ENCODE assay signal across 31 cellular contexts in the genomic region with DNA sequence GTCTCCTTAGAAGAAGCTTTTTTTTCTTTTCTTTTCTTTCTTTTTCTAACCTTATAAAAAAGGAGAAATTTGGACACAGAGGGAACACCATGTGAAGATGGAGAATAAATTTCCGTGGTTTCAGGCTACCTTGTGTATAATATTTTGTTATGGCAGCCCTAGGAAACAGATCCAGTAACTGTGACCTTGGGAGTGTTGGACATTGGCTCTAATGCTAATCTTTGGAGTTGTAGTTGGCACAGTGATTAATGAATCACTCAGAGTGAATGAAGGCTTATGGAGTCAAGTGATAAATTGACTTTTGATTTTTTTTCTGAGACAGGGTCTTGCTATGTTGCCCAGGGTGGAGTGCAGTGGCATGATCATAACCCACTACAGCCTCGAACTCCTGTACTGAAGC. TPM values are rescaled to one million over a fixed set of nuclear protein-coding genes. Genes with fewer than 3 reads are reported as not detected.
DNase-seq lines count a peak whose midpoint lies in the region; ATAC-seq, FAIRE-seq and TF ChIP-seq lines count a peak whose summit lies in the region.
"Had no signal": no experiment of that assay in that cellular context is flagged by ENCODE, and none has a peak within 500 bp of the region (broad histone marks: within the 10 kb centered on the region; RNA-seq: fewer than 3 reads in every experiment).

No MANE protein-coding gene starts in this region.

- H3F3A ChIP-seq in GM23338 (replicated peaks; ENCODE audit: low read depth), result no peaks in the 10 kb centered on the region

- TF ChIP-seq RAD21 in K562 (CRISPR knock-in tag; conservative IDR thresholded peaks at IDR 0.05 in 1 of 2, IDR thresholded peaks at IDR 0.05 in 1 of 2), result no peak

- H3K4me3 ChIP-seq in K562 (no peak overlapping the region), body of pancreas (no peak overlapping the region), pancreas (no peak overlapping the region), GM23338 (no peak overlapping the region)
- H3K4me3 ChIP-seq: BLaER1, GM12878 had no signal

- no peaks in the 10 kb centered on the region for H3K9me2 ChIP-seq in GM23338 (ENCODE audit: insufficient read depth)

- CTCF ChIA-PET in K562 (lab: Yijun Ruan, JAX; ENCODE audit: low intra/inter-chr PET ratio), result no interaction called here

- H3K9ac ChIP-seq in K562 (ENCODE audit: insufficient read depth in 1 of 2, low read depth in 2 of 2, low read length in 2 of 2), result no peak overlapping the region
- H3K9ac ChIP-seq: BLaER1 had no signal

- POLR2A ChIA-PET in K562 (lab: Yijun Ruan, JAX), result interaction anchor here (0.6 kb wide), 1 partner anchor 29 kb away, joined by 3 read pairs; no protein-coding TSS in a partner anchor

- FAIRE-seq in K562 (lab: Jason Lieb, UNC), result no peak
- FAIRE-seq in pancreas (lab: Jason Lieb, UNC), result no peak
- FAIRE-seq: A204.1, GM12878, GM12892, GM18507 had no signal

- H3K27me3 Mint-ChIP-seq in GM23338 (ENCODE audit: insufficient read depth, low read depth, poor library complexity), result no peaks in the 10 kb centered on the region

- H3K4me1 Mint-ChIP-seq in GM23338, result peaks cover 9% of the 10 kb centered on the region; the same call in 2 of the 3 replicates
- H3K4me1 Mint-ChIP-seq: CD4-positive, alpha-beta memory T cell; CD8-positive, alpha-beta memory T cell had no signal

- H3K27me3 ChIP-seq in K562 (ENCODE audit: control insufficient read depth in 2 of 2, insufficient read depth in 2 of 2, low read length in 2 of 2), result peaks cover 0 to 8% of the 10 kb centered on the region in 2 experiments; a peak in 3 of 5 replicates
- H3K27me3 ChIP-seq in body of pancreas, result no peaks in the 10 kb centered on the region
- H3K27me3 ChIP-seq in pancreas, result no peaks in the 10 kb centered on the region
- H3K27me3 ChIP-seq in GM23338 (ENCODE audit: insufficient read depth), result no peaks in the 10 kb centered on the region
- H3K27me3 ChIP-seq: BE2C, BLaER1 had no signal

- 0 out of 3 replicates have a peak, but pooled peaks cover under 1% of the 10 kb centered on the region for H3K36me3 Mint-ChIP-seq in GM23338 (ENCODE audit: low read depth)
- H3K36me3 Mint-ChIP-seq: CD4-positive, alpha-beta memory T cell; CD4-positive, CD25-positive, alpha-beta regulatory T cell; CD8-positive, alpha-beta memory T cell had no signal

- H4K20me1 ChIP-seq in K562 (replicated peaks; ENCODE audit: control insufficient read depth, insufficient read depth, low read length), result no peaks in the 10 kb centered on the region
- no peaks in the 10 kb centered on the region for H4K20me1 ChIP-seq in GM23338 (replicated peaks; ENCODE audit: insufficient read depth)
- H4K20me1 ChIP-seq: BLaER1 had no signal

- no peak for TF ChIP-seq POLR2A in K562 (conservative IDR thresholded peaks at IDR 0.05)
- no peak for TF ChIP-seq POLR2A in body of pancreas (IDR thresholded peaks at IDR 0.05)

- H3K4me2 ChIP-seq in K562 (ENCODE audit: insufficient read depth, low read length) (no peak overlapping the region), GM23338 (no peak overlapping the region)
- H3K4me2 ChIP-seq: BLaER1 had no signal

- H3K9me1 ChIP-seq in K562 (ENCODE audit: control insufficient read depth, insufficient read depth, low read length), result no peaks in the 10 kb centered on the region

- DNase-seq in K562 (ENCODE audit: extremely low read depth in 1 of 4, low spot score in 3 of 4), result no peak
- DNase-seq in body of pancreas, result no peak
- DNase-seq in pancreas, result no peak
- DNase-seq in posterior vena cava (ENCODE audit: low spot score), result no peak
- DNase-seq in GM23338 (ENCODE audit: low spot score), result no peak
- DNase-seq: 8988T; ACHN; BE2C; C1 segment of cervical spinal cord; CD4-positive, alpha-beta memory T cell; CD4-positive, CD25-positive, alpha-beta regulatory T cell; CD8-positive, alpha-beta memory T cell; COR-L47; DMS 273 treated with DMSO at 0.1 percent for 48 hours; DMS153; DMS53; DMS79; DND-41; EL; GDM1 had no signal

- BruUV-seq in K562 (replicated peaks; lab: Mats Ljungman, UMichigan), result no TSS peak

- intact Hi-C loops in K562 (cut with micrococcal nuclease) (no loop called here), body of pancreas (cut with DNase I) (no loop called here), pancreas (cut with DNase I) (no loop called here), posterior vena cava (cut with DNase I) (no loop called here)

- WGBS in K562 (ENCODE audit: insufficient coverage, low coverage, missing lambda C conversion rate), result 0% methylated on average over 2 of the region's 2 CpGs
- 54 to 57% methylated on average over 2 of the region's 2 CpGs for WGBS in body of pancreas, 2 donors
- 56 to 78% methylated on average over 2 of the region's 2 CpGs for WGBS in pancreas, 2 donors

- no peak overlapping the region for H3K4me3 Mint-ChIP-seq in GM23338
- H3K4me3 Mint-ChIP-seq: CD4-positive, alpha-beta memory T cell; CD4-positive, CD25-positive, alpha-beta regulatory T cell; CD8-positive, alpha-beta memory T cell had no signal

- H3K9me3 ChIP-seq in K562 (replicated peaks; ENCODE audit: control insufficient read depth, insufficient read depth, low read depth, low read length) (no peaks in the 10 kb centered on the region), body of pancreas (no peaks in the 10 kb centered on the region), pancreas (no peaks in the 10 kb centered on the region)
- H3K9me3 ChIP-seq: BE2C, BLaER1 had no signal

- no peak for TF ChIP-seq CTCF in K562 (IDR thresholded peaks at IDR 0.05 in 2 of 3, conservative IDR thresholded peaks at IDR 0.05 in 1 of 3; ENCODE audit: insufficient read depth in 2 of 3, low read depth in 1 of 3, low read length in 3 of 3)
- TF ChIP-seq CTCF in body of pancreas (IDR thresholded peaks at IDR 0.05), result no peak
- TF ChIP-seq CTCF in pancreas (IDR thresholded peaks at IDR 0.05), result no peak
- no peak for TF ChIP-seq CTCF in GM23338 (conservative IDR thresholded peaks at IDR 0.05; ENCODE audit: low read depth in 2 of 2)

- ATAC-seq in K562 (no peak), body of pancreas (peak; percentile 27), pancreas (peak; percentile 48 to 78 (median 59)), GM19455 (IDR thresholded peaks at IDR 0.05; ENCODE audit: unreplicated experiment) (no peak), GM23338 (no peak)
- ATAC-seq: GM12878 had no signal

- H3K79me2 ChIP-seq in K562 (ENCODE audit: control insufficient read depth, insufficient read depth, low read length) (no peaks in the 10 kb centered on the region), GM23338 (replicated peaks; ENCODE audit: insufficient read depth) (no peaks in the 10 kb centered on the region)

- in situ Hi-C loops in K562 (cut with MboI), result no loop called here

- H3K27ac ChIP-seq in K562 (ENCODE audit: extremely low read depth, low read depth, low read length) (no peak overlapping the region), body of pancreas (no peak overlapping the region), pancreas (no peak overlapping the region), GM23338 (ENCODE audit: low read depth) (no peak overlapping the region)
- H3K27ac ChIP-seq: BLaER1 had no signal

- H2AFZ ChIP-seq in K562 (ENCODE audit: low read depth, low read length) (no peak overlapping the region), GM23338 (no peak overlapping the region)

- H3K4me1 ChIP-seq in K562 (replicated peaks in 1 of 2; ENCODE audit: control insufficient read depth in 2 of 2, insufficient read depth in 2 of 2, low read length in 2 of 2) (no peaks in the 10 kb centered on the region), body of pancreas (no peaks in the 10 kb centered on the region), pancreas (no peaks in the 10 kb centered on the region), GM23338 (ENCODE audit: insufficient read depth) (peaks cover 7% of the 10 kb centered on the region; the same call in 1 of the 2 replicates)
- H3K4me1 ChIP-seq: BLaER1 had no signal

- no peak overlapping the region for H3K27ac Mint-ChIP-seq in GM23338
- H3K27ac Mint-ChIP-seq: CD14-positive monocyte; CD4-positive, alpha-beta memory T cell; CD4-positive, CD25-positive, alpha-beta regulatory T cell; CD8-positive, alpha-beta memory T cell had no signal

- no peaks in the 10 kb centered on the region for H3K36me3 ChIP-seq in K562 (ENCODE audit: control insufficient read depth, insufficient read depth, low read length)
- H3K36me3 ChIP-seq in body of pancreas (replicated peaks in 1 of 2; ENCODE audit: insufficient read depth in 1 of 2, low read depth in 2 of 2), result no peaks in the 10 kb centered on the region
- H3K36me3 ChIP-seq in pancreas, result no peaks in the 10 kb centered on the region
- no peaks in the 10 kb centered on the region for H3K36me3 ChIP-seq in GM23338 (ENCODE audit: insufficient read depth)
- H3K36me3 ChIP-seq: BE2C, BLaER1 had no signal

- TF ChIP-seq EP300 in K562 (IDR thresholded peaks at IDR 0.05; ENCODE audit: low read length), result no peak

- H3K9me3 Mint-ChIP-seq in GM23338, result peaks cover 1% of the 10 kb centered on the region
- H3K9me3 Mint-ChIP-seq: CD4-positive, alpha-beta memory T cell; CD8-positive, alpha-beta memory T cell had no signal

RNA-seq across cellular contexts. Expression of gene PHOX2A, which starts 15.5 kb away (rescaled TPM):
- total RNA-seq in K562 (2011; cell fraction: chromatin; rRNA removed; ENCODE audit: low replicate concordance), result not detected in 2 replicates
- not detected in 2 replicates for total RNA-seq in K562 (2011; cell fraction: nucleolus; rRNA removed)
- not detected in 2 replicates for total RNA-seq in K562 (2011; cell fraction: nucleoplasm; rRNA removed)
- total RNA-seq in K562 (2014; rRNA removed) (not detected in 2 replicates), K562 (2014; rRNA removed; fragmentation: Illumina TruSeq; extraction: Trizol) (not detected in 2 replicates), K562 (2015; rRNA removed; fragmentation: Illumina TruSeq; extraction: Trizol) (not detected in 2 replicates), K562 (2021) (not detected in 2 replicates), body of pancreas (not detected), pancreas (under 1 TPM in 1 of 6 donors, not detected in 5; 0.35 TPM), posterior vena cava (not detected)
- polyA plus RNA-seq in K562 (2011; rRNA removed) (not detected in 2 replicates), K562 (2014; fragmentation: Illumina TruSeq; extraction: Trizol) (not detected in 2 replicates), K562 (2014; fragmentation: Nextera tagmentation; extraction: Ambion mirVana) (not detected), K562 (2014; rRNA removed) (not detected in 2 replicates), pancreas (under 1 TPM in 1 of 2 donors, not detected in 1; 0.61 TPM), GM23338 (2016; fragmentation: Nextera tagmentation; extraction: Ambion mirVana) (0.23 and 0.31 TPM in 2 replicates)
- not detected in 2 replicates for polyA plus RNA-seq in K562 (2011; cell fraction: cytosol; rRNA removed)
- polyA plus RNA-seq in K562 (2011; cell fraction: nucleus; rRNA removed), result not detected in 2 replicates
- polyA plus RNA-seq in K562 (2012), result not detected in 2 replicates
- not detected in 2 replicates for polyA minus RNA-seq in K562 (2011; rRNA and poly(A)+ RNA removed)
- not detected in 2 replicates for polyA minus RNA-seq in K562 (2011; cell fraction: cytosol; rRNA and poly(A)+ RNA removed)
- polyA minus RNA-seq in K562 (2011; cell fraction: nucleus; rRNA and poly(A)+ RNA removed), result not detected in 2 replicates
- not detected in 2 replicates for total RNA-seq in GM23338 (2014; rRNA removed; shearing (Covaris generic))
- total RNA-seq: A673; CD4-positive, alpha-beta memory T cell; CD4-positive, CD25-positive, alpha-beta regulatory T cell; CD8-positive, alpha-beta memory T cell; Daoy; G401; GM12878 had no signal
- polyA plus RNA-seq: AG04450; CD14-positive monocyte; CD4-positive, alpha-beta memory T cell; CD4-positive, CD25-positive, alpha-beta regulatory T cell; CD8-positive, alpha-beta memory T cell; GM12878 had no signal

RNA-seq across cellular contexts. Expression of gene INPPL1, which starts 34.9 kb away (rescaled TPM):
- 549 and 1,360 TPM in 2 replicates for total RNA-seq in K562 (2011; cell fraction: chromatin; rRNA removed; ENCODE audit: low replicate concordance)
- 683 and 737 TPM in 2 replicates for total RNA-seq in K562 (2011; cell fraction: nucleolus; rRNA removed)
- 497 TPM in 2 replicates for total RNA-seq in K562 (2011; cell fraction: nucleoplasm; rRNA removed)
- total RNA-seq in K562 (2014; rRNA removed) (61.6 and 94.9 TPM in 2 replicates), K562 (2014; rRNA removed; fragmentation: Illumina TruSeq; extraction: Trizol) (36.2 and 37.8 TPM in 2 replicates), K562 (2015; rRNA removed; fragmentation: Illumina TruSeq; extraction: Trizol) (51.1 and 52.7 TPM in 2 replicates), K562 (2021) (135 and 137 TPM in 2 replicates), body of pancreas (10 to 100 TPM; 47.2 to 53.7 TPM), pancreas (10 to 100 TPM; 46.3 to 94.7 (median 56.8) TPM), posterior vena cava (100 to 1,000 TPM; 108 to 110 TPM)
- polyA plus RNA-seq in K562 (2011; rRNA removed) (75.9 and 141 TPM in 2 replicates), K562 (2014; fragmentation: Illumina TruSeq; extraction: Trizol) (83.2 and 84.0 TPM in 2 replicates), K562 (2014; fragmentation: Nextera tagmentation; extraction: Ambion mirVana) (under 1 TPM; 0.55 to 0.81 TPM), K562 (2014; rRNA removed) (94.8 and 118 TPM in 2 replicates), pancreas (100 to 1,000 TPM in 1 of 2 donors, 10 to 100 TPM in 1; 78.4 to 131 TPM), GM23338 (2016; fragmentation: Nextera tagmentation; extraction: Ambion mirVana) (15.5 and 21.5 TPM in 2 replicates)
- polyA plus RNA-seq in K562 (2011; cell fraction: cytosol; rRNA removed), result 53.0 and 79.7 TPM in 2 replicates
- polyA plus RNA-seq in K562 (2011; cell fraction: nucleus; rRNA removed), result 1,064 and 1,073 TPM in 2 replicates
- polyA plus RNA-seq in K562 (2012), result 92.0 and 111 TPM in 2 replicates
- 61.2 and 72.8 TPM in 2 replicates for polyA minus RNA-seq in K562 (2011; rRNA and poly(A)+ RNA removed)
- 85.6 and 95.4 TPM in 2 replicates for polyA minus RNA-seq in K562 (2011; cell fraction: cytosol; rRNA and poly(A)+ RNA removed)
- polyA minus RNA-seq in K562 (2011; cell fraction: nucleus; rRNA and poly(A)+ RNA removed), result 195 and 256 TPM in 2 replicates
- total RNA-seq in GM23338 (2014; rRNA removed; shearing (Covaris generic)), result 54.3 and 54.7 TPM in 2 replicates

RNA-seq across cellular contexts. Expression of gene FOLR2, which starts 42.9 kb away (rescaled TPM):
- not detected in 2 replicates for total RNA-seq in K562 (2011; cell fraction: chromatin; rRNA removed; ENCODE audit: low replicate concordance)
- not detected in 2 replicates for total RNA-seq in K562 (2011; cell fraction: nucleolus; rRNA removed)
- not detected in 2 replicates for total RNA-seq in K562 (2011; cell fraction: nucleoplasm; rRNA removed)
- total RNA-seq in K562 (2014; rRNA removed) (not detected in 2 replicates), K562 (2014; rRNA removed; fragmentation: Illumina TruSeq; extraction: Trizol) (not detected in 2 replicates), K562 (2015; rRNA removed; fragmentation: Illumina TruSeq; extraction: Trizol) (not detected in 2 replicates), K562 (2021) (0.20 TPM in 1 of 2 replicates, not detected in the other), body of pancreas (10 to 100 TPM; 11.4 to 49.1 TPM), pancreas (1 to 10 TPM in 4 of 6 donors, under 1 TPM in 2; 0.51 to 9.2 (median 4.7) TPM), posterior vena cava (10 to 100 TPM; 16.2 to 66.4 TPM)
- polyA plus RNA-seq in K562 (2011; rRNA removed) (not detected in 2 replicates), K562 (2014; fragmentation: Illumina TruSeq; extraction: Trizol) (0.28 TPM in 1 of 2 replicates, not detected in the other), K562 (2014; fragmentation: Nextera tagmentation; extraction: Ambion mirVana) (under 1 TPM in 1 of 2 experiments, not detected in 1; 0.27 TPM), K562 (2014; rRNA removed) (not detected in 2 replicates), pancreas (1 to 10 TPM; 1.3 to 2.4 TPM), GM23338 (2016; fragmentation: Nextera tagmentation; extraction: Ambion mirVana) (not detected in 2 replicates)
- polyA plus RNA-seq in K562 (2011; cell fraction: cytosol; rRNA removed), result 0.57 TPM in 1 of 2 replicates, not detected in the other
- not detected in 2 replicates for polyA plus RNA-seq in K562 (2011; cell fraction: nucleus; rRNA removed)
- polyA plus RNA-seq in K562 (2012), result 0.14 TPM in 1 of 2 replicates, not detected in the other
- polyA minus RNA-seq in K562 (2011; rRNA and poly(A)+ RNA removed), result not detected in 2 replicates
- polyA minus RNA-seq in K562 (2011; cell fraction: cytosol; rRNA and poly(A)+ RNA removed), result not detected in 2 replicates
- not detected in 2 replicates for polyA minus RNA-seq in K562 (2011; cell fraction: nucleus; rRNA and poly(A)+ RNA removed)
- not detected in 2 replicates for total RNA-seq in GM23338 (2014; rRNA removed; shearing (Covaris generic))
- total RNA-seq: A673; CD4-positive, alpha-beta memory T cell; CD4-positive, CD25-positive, alpha-beta regulatory T cell; Daoy; G401 had no signal
- polyA plus RNA-seq: AG04450; CD4-positive, alpha-beta memory T cell; CD8-positive, alpha-beta memory T cell had no signal

Comparison
In these comparisons a context has a peak if more than half of its experiments do, and no peak if none do; other contexts are left out.
1. ATAC-seq: peak in body of pancreas (single experiment) and pancreas (4 of 4); none in K562 (single experiment), GM19455 (single experiment) and GM23338 (single experiment).